ENCODE assay signal across 22 cellular contexts in genomic region chr1:57353589-57353988, GRCh38.
A peak's percentile ranks its signal among the peaks of the same experiment; 100 is the strongest.
DNase-seq lines count a peak whose midpoint lies in the region; ATAC-seq, FAIRE-seq and TF ChIP-seq lines count a peak whose summit lies in the region.
"Had no signal": no experiment of that assay in that cellular context is flagged by ENCODE, and none has a peak within 500 bp of the region (broad histone marks: within the 10 kb centered on the region; RNA-seq: fewer than 3 reads in every experiment).

No MANE protein-coding gene starts in this region.

- H4K8ac ChIP-seq in IMR-90 (ENCODE audit: low read depth in 2 of 2, low read length in 2 of 2): peak overlapping the region in 1 of 2 experiments; percentile 63; a peak in 1 of 4 replicates

- H2BK15ac ChIP-seq in IMR-90 (ENCODE audit: low read depth, low read length): peak overlapping the region; percentile 94; the same call in 2 of the 3 replicates

- FAIRE-seq in astrocyte (lab: Jason Lieb, UNC): no peak
- FAIRE-seq: H54 had no signal

- peaks cover 7% of the 10 kb centered on the region; the same call in 1 of the 2 replicates for H3K9me1 ChIP-seq in IMR-90 (ENCODE audit: insufficient read depth, low read length)

- H4K20me1 ChIP-seq in IMR-90 (ENCODE audit: insufficient read depth, low read length) (no peaks in the 10 kb centered on the region), astrocyte (ENCODE audit: insufficient read depth, low read length) (no peaks in the 10 kb centered on the region)
- H4K20me1 ChIP-seq: BLaER1 had no signal

- CTCF ChIA-PET in IMR-90 (lab: Yijun Ruan, JAX): no interaction called here

- peak overlapping the region; percentile 72 for H2BK120ac ChIP-seq in IMR-90 (ENCODE audit: low read depth, low read length)

- H3K9ac ChIP-seq in IMR-90 (ENCODE audit: low read depth, low read length) (no peak overlapping the region), astrocyte (ENCODE audit: low read length) (no peak overlapping the region)
- H3K9ac ChIP-seq: BLaER1 had no signal

- no peak overlapping the region for H3K56ac ChIP-seq in IMR-90 (ENCODE audit: extremely low read depth, insufficient read depth, low read length)

- peak overlapping the region; percentile 34; the same call in 1 of the 2 replicates for H3K4me2 ChIP-seq in IMR-90 (ENCODE audit: low read depth, low read length)
- H3K4me2 ChIP-seq in astrocyte (ENCODE audit: low read length): no peak overlapping the region
- H3K4me2 ChIP-seq: BLaER1 had no signal

- BruUV-seq in IMR-90 (replicated peaks; lab: Mats Ljungman, UMichigan): no TSS peak

- in situ Hi-C loops in IMR-90 (cut with MboI; ENCODE audit: low sequenced_read_pairs): no loop called here

- H3K4me3 Mint-ChIP-seq in astrocyte (ENCODE audit: unreplicated experiment): no peak overlapping the region
- H3K4me3 Mint-ChIP-seq: CD4-positive, alpha-beta memory T cell had no signal

- no peak for TF ChIP-seq RAD21 in IMR-90 (IDR thresholded peaks at IDR 0.05; ENCODE audit: low read length)

- H2AK5ac ChIP-seq in IMR-90 (ENCODE audit: low read depth, low read length): peak overlapping the region; percentile 73; the same call in 1 of the 2 replicates

- peak overlapping the region; percentile 84; the same call in 1 of the 2 replicates for H2BK20ac ChIP-seq in IMR-90 (ENCODE audit: low read depth, low read length)

- H3K9me3 ChIP-seq in IMR-90 (ENCODE audit: control insufficient read depth, insufficient read depth, low read length) (no peaks in the 10 kb centered on the region), astrocyte (ENCODE audit: insufficient read depth, low read depth, low read length) (no peaks in the 10 kb centered on the region)

- H3K18ac ChIP-seq in IMR-90 (ENCODE audit: low read depth, low read length): peak overlapping the region; percentile 27

- no peak overlapping the region for H2AK9ac ChIP-seq in IMR-90 (replicated peaks; ENCODE audit: low read depth, low read length, poor library complexity)

- no peak for TF ChIP-seq POLR2A in IMR-90 (IDR thresholded peaks at IDR 0.05; ENCODE audit: low read depth, low read length)

- no peak overlapping the region for H3K14ac ChIP-seq in IMR-90 (replicated peaks; ENCODE audit: low read depth, low read length)

- H3K4ac ChIP-seq in IMR-90 (ENCODE audit: low read depth, low read length): peak overlapping the region; percentile 54

- TF ChIP-seq CTCF in IMR-90 (conservative IDR thresholded peaks at IDR 0.05; ENCODE audit: low read depth, low read length) (no peak), astrocyte (IDR thresholded peaks at IDR 0.05; ENCODE audit: insufficient read depth, low read depth, low read length) (no peak)

- ATAC-seq in IMR-90 (ENCODE audit: low read depth): peak; percentile 91
- no peak for ATAC-seq in GM19467 (IDR thresholded peaks at IDR 0.05; ENCODE audit: unreplicated experiment)
- ATAC-seq in activated CD4-positive, CD25-positive, alpha-beta regulatory T cell treated with anti-CD3 and anti-CD28 coated beads, Interleukin-2, amount 50 U/mL, for 24 hours: no peak
- ATAC-seq: PC-3 had no signal

- H3K79me2 ChIP-seq in astrocyte (ENCODE audit: insufficient read depth, low read length): no peaks in the 10 kb centered on the region

- peaks cover 1% of the 10 kb centered on the region for H3K9me3 Mint-ChIP-seq in astrocyte (ENCODE audit: unreplicated experiment)

- peak; percentile 4 for DNase-seq in EL
- DNase-seq in IMR-90: peak; percentile 75
- DNase-seq in astrocyte (ENCODE audit: low read depth): peak; percentile 48
- DNase-seq in OCI-M2 (lab: John Stamatoyannopoulos, UW; ENCODE audit: unreplicated experiment): no peak
- no peak for DNase-seq in NCI-H1417 (lab: John Stamatoyannopoulos, UW)
- DNase-seq: ACHN; CD4-positive, alpha-beta memory T cell; DMS53; KBM-7; MV-4-11; NCI-H187; NCI-H2107; NCI-H510A treated with DMSO at 0.1 percent for 48 hours; NCI-H82; PC-3; RPMI8226; SHP77 treated with DMSO at 0.1 percent for 48 hours; T-helper 1 cell had no signal

- no peaks in the 10 kb centered on the region for H3K79me1 ChIP-seq in IMR-90 (ENCODE audit: low read depth in 1 of 2, low read length in 2 of 2)

- H3K27me3 Mint-ChIP-seq in astrocyte (ENCODE audit: low read depth, unreplicated experiment): no peaks in the 10 kb centered on the region

- no peak overlapping the region for H4K5ac ChIP-seq in IMR-90 (ENCODE audit: low read depth, low read length)

- dilution Hi-C loops in IMR-90 (cut with HindIII; ENCODE audit: low sequenced_read_pairs, unreplicated experiment): no loop called here

- peaks cover 8% of the 10 kb centered on the region; the same call in 1 of the 2 replicates for H3K4me1 ChIP-seq in IMR-90 (ENCODE audit: control insufficient read depth, insufficient read depth, low read length)
- H3K4me1 ChIP-seq in astrocyte (ENCODE audit: insufficient read depth, low read length): no peaks in the 10 kb centered on the region

- no peaks in the 10 kb centered on the region for H3K4me1 Mint-ChIP-seq in astrocyte (ENCODE audit: low read depth, unreplicated experiment)

- H2AFZ ChIP-seq in IMR-90 (replicated peaks; ENCODE audit: low read length, poor library complexity): peak overlapping the region; percentile 53
- H2AFZ ChIP-seq in astrocyte (ENCODE audit: low read depth, low read length): no peak overlapping the region

- no peak overlapping the region for H3K23ac ChIP-seq in IMR-90 (ENCODE audit: low read depth, low read length)

- H3K27ac Mint-ChIP-seq in astrocyte (ENCODE audit: unreplicated experiment): no peak overlapping the region
- H3K27ac Mint-ChIP-seq: CD4-positive, alpha-beta memory T cell had no signal

- intact Hi-C loops in IMR-90 (cut with micrococcal nuclease): no loop called here

- H3K4me3 ChIP-seq in IMR-90 (ENCODE audit: insufficient read depth, low read depth, low read length): no peak overlapping the region
- H3K4me3 ChIP-seq in astrocyte (ENCODE audit: insufficient read depth, low read depth, low read length): no peak overlapping the region
- H3K4me3 ChIP-seq: BLaER1 had no signal

- H3K36me3 ChIP-seq in IMR-90 (ENCODE audit: control insufficient read depth, insufficient read depth, low read length) (no peaks in the 10 kb centered on the region), astrocyte (ENCODE audit: insufficient read depth, low read length) (no peaks in the 10 kb centered on the region)
- H3K36me3 ChIP-seq: BLaER1 had no signal

- WGBS in IMR-90 (ENCODE audit: extremely low coverage in 2 of 2, insufficient read length in 1 of 2), 2 experiments: no CpG with 5 or more reads among the region's 4 CpGs

- no peaks in the 10 kb centered on the region for H3K36me3 Mint-ChIP-seq in astrocyte (ENCODE audit: low read depth, unreplicated experiment)
- H3K36me3 Mint-ChIP-seq: CD4-positive, alpha-beta memory T cell had no signal

- H2BK5ac ChIP-seq in IMR-90 (ENCODE audit: low read depth, low read length, poor library complexity, severe bottlenecking): peak overlapping the region; percentile 32

- POLR2A ChIA-PET in IMR-90 (lab: Charles Lee; ENCODE audit: unreplicated experiment): no interaction called here

- no peaks in the 10 kb centered on the region for H3K27me3 ChIP-seq in IMR-90 (ENCODE audit: control insufficient read depth, insufficient read depth, low read length)
- H3K27me3 ChIP-seq in astrocyte (ENCODE audit: insufficient read depth, low read length): no peaks in the 10 kb centered on the region
- H3K27me3 ChIP-seq: BLaER1 had no signal

- H3K27ac ChIP-seq in IMR-90 (ENCODE audit: insufficient read depth, low read length) (peak overlapping the region; percentile 75; the same call in 1 of the 2 replicates), astrocyte (ENCODE audit: low read depth, low read length) (no peak overlapping the region)
- H3K27ac ChIP-seq: BLaER1 had no signal

- peak overlapping the region; percentile 16 for H4K91ac ChIP-seq in IMR-90 (ENCODE audit: insufficient read depth, low read depth, low read length)

TF ChIP-seq in IMR-90, 13 proteins besides CTCF, POLR2A, EP300 and RAD21:
- TF ChIP-seq, protein P1, sequence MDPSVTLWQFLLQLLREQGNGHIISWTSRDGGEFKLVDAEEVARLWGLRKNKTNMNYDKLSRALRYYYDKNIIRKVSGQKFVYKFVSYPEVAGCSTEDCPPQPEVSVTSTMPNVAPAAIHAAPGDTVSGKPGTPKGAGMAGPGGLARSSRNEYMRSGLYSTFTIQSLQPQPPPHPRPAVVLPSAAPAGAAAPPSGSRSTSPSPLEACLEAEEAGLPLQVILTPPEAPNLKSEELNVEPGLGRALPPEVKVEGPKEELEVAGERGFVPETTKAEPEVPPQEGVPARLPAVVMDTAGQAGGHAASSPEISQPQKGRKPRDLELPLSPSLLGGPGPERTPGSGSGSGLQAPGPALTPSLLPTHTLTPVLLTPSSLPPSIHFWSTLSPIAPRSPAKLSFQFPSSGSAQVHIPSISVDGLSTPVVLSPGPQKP (IDR thresholded peaks at IDR 0.05; ENCODE audit: borderline replicate concordance, low read depth, low read length): no peak
- TF ChIP-seq NFE2L2 (IDR thresholded peaks at IDR 0.05; ENCODE audit: low read depth, low read length): no peak
- no peak for TF ChIP-seq BHLHE40 (IDR thresholded peaks at IDR 0.05; ENCODE audit: low read depth, low read length)
- no peak for TF ChIP-seq FOS (IDR thresholded peaks at IDR 0.05; ENCODE audit: low read depth, low read length)
- TF ChIP-seq RCOR1 (IDR thresholded peaks at IDR 0.05; ENCODE audit: insufficient replicate concordance, low read length): no peak
- TF ChIP-seq SMC3 (IDR thresholded peaks at IDR 0.05; ENCODE audit: low read depth, low read length): no peak
- TF ChIP-seq CHD1 (IDR thresholded peaks at IDR 0.05; ENCODE audit: low read depth, low read length): no peak
- TF ChIP-seq MXI1 (IDR thresholded peaks at IDR 0.05; ENCODE audit: borderline replicate concordance, low read depth, low read length): no peak
- no peak for TF ChIP-seq CEBPB (IDR thresholded peaks at IDR 0.05; ENCODE audit: low read depth, low read length)
- TF ChIP-seq USF2 (IDR thresholded peaks at IDR 0.05; ENCODE audit: low read depth, low read length): no peak
- no peak for TF ChIP-seq MAFK (IDR thresholded peaks at IDR 0.05; ENCODE audit: low read depth, low read length)
- TF ChIP-seq MAZ (IDR thresholded peaks at IDR 0.05; ENCODE audit: borderline replicate concordance, low read depth, low read length): no peak
- TF ChIP-seq RFX5 (IDR thresholded peaks at IDR 0.05; ENCODE audit: low read depth, low read length): no peak

Comparison
In these comparisons a context has a peak if more than half of its experiments do, and no peak if none do; other contexts are left out.
1. DNase-seq: peak in EL (single experiment), IMR-90 (single experiment) and astrocyte (single experiment); none in OCI-M2 (single experiment) and NCI-H1417 (0 of 3).